1 cellular context compared by ENCODE assay signal in the genomic region with DNA sequence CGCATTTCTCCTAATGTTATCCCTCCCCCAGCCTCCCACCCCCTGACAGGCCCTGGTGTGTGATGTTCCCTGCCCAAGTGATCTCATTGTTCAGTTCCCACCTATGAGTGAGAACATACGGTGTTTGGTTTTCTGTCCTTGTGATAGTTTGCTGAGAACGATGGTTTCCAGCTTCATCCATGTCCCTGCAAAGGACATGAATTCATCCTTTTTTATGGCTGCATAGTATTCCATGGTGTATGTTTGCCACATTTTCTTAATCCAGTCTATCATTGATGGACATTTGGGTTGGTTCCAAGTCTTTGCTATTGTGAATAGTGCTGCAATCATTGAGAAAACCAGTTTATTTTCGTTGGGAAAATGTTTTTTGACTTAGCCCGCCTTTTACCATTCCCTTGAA. TPM values are rescaled to one million over a fixed set of nuclear protein-coding genes. Genes with fewer than 3 reads are reported as not detected.
"Had no signal": no experiment of that assay in that cellular context is flagged by ENCODE, and none has a peak within 500 bp of the region (broad histone marks: within the 10 kb centered on the region; RNA-seq: fewer than 3 reads in every experiment).

No MANE protein-coding gene starts in this region.

RNA-seq across cellular contexts. Expression of gene GPC5, which starts 18.2 kb away (rescaled TPM):
- total RNA-seq: HT-29 had no signal
